Comparison of ENCODE assay signal across 9 cellular contexts in genomic region chr17:48576479-48577309, GRCh38. TPM values are rescaled to one million over a fixed set of nuclear protein-coding genes. Genes with fewer than 3 reads are reported as not detected.
DNase-seq lines count a peak whose midpoint lies in the region; ATAC-seq and TF ChIP-seq lines count a peak whose summit lies in the region.
"Had no signal": no experiment of that assay in that cellular context is flagged by ENCODE, and none has a peak within 500 bp of the region (broad histone marks: within the 10 kb centered on the region; RNA-seq: fewer than 3 reads in every experiment).

No MANE protein-coding gene starts in this region.

- DNase-seq in Caco-2 (no peak), NCI-H226 (peak; percentile 90), osteoblast (ENCODE audit: insufficient read length, low spot score, missing footprints) (no peak), foreskin fibroblast (no peak), NCI-H2196 (lab: John Stamatoyannopoulos, UW; ENCODE audit: unreplicated experiment) (no peak), GM19240 (ENCODE audit: insufficient read length, low spot score) (no peak)
- no peak for DNase-seq in effector memory CD8-positive, alpha-beta T cell
- DNase-seq in stimulated activated CD4-positive, alpha-beta T cell treated with anti-CD3 and anti-CD28 coated beads, Interleukin-1b, Interleukin-23, amount 100 ng/mL, for 48 hours = no peak

- POLR2A ChIA-PET in Caco-2 (lab: Charles Lee) = no interaction called here

- TF ChIP-seq CTCF in Caco-2 (IDR thresholded peaks at IDR 0.05; ENCODE audit: insufficient read depth in 1 of 2, low read depth in 1 of 2, low read length in 1 of 2, severe bottlenecking in 1 of 2, unreplicated experiment in 1 of 2) (no peak), osteoblast (IDR thresholded peaks at IDR 0.05; ENCODE audit: extremely low read depth, low read depth, low read length) (no peak), foreskin fibroblast (IDR thresholded peaks at IDR 0.05; ENCODE audit: low read depth, low read length) (no peak)

- peaks cover 4% of the 10 kb centered on the region for H3K36me3 Mint-ChIP-seq in Caco-2 (ENCODE audit: insufficient read depth, unreplicated experiment)
- peaks cover 9% of the 10 kb centered on the region for H3K36me3 Mint-ChIP-seq in effector memory CD8-positive, alpha-beta T cell (ENCODE audit: insufficient read depth)

- H3K4me3 Mint-ChIP-seq in Caco-2 (ENCODE audit: unreplicated experiment) = peak overlapping the region; percentile 88
- H3K4me3 Mint-ChIP-seq in effector memory CD8-positive, alpha-beta T cell = peak overlapping the region; percentile 90 to 94

- H3K4me1 ChIP-seq in Caco-2 (peaks cover 35% of the 10 kb centered on the region), osteoblast (ENCODE audit: insufficient read depth, low read length) (no peaks in the 10 kb centered on the region)

- peak overlapping the region; percentile 67 for H3K4me2 ChIP-seq in osteoblast (ENCODE audit: insufficient read depth, low read length)

- no peak for ATAC-seq in effector memory CD8-positive, alpha-beta T cell (replicated peaks)

- intact Hi-C loops in Caco-2 (cut with micrococcal nuclease; ENCODE audit: unreplicated experiment) = no loop called here

- H3K79me2 ChIP-seq in osteoblast (ENCODE audit: insufficient read depth, low read length) = no peaks in the 10 kb centered on the region

- CTCF ChIA-PET in Caco-2 (lab: Charles Lee) = interaction anchor here (1.0 kb wide), 1 partner anchor 21 kb away, joined by 3 read pairs; no protein-coding TSS in a partner anchor

- no TSS peak for BruUV-seq in Caco-2 (replicated peaks; lab: Mats Ljungman, UMichigan)

- H3K9me3 Mint-ChIP-seq in Caco-2 (ENCODE audit: unreplicated experiment) = no peaks in the 10 kb centered on the region
- H3K9me3 Mint-ChIP-seq in effector memory CD8-positive, alpha-beta T cell = no peaks in the 10 kb centered on the region

- peaks cover 12% of the 10 kb centered on the region for H3K27me3 Mint-ChIP-seq in Caco-2 (ENCODE audit: insufficient read depth, unreplicated experiment)
- peaks cover 30 to 32% of the 10 kb centered on the region in 2 donors for H3K27me3 Mint-ChIP-seq in effector memory CD8-positive, alpha-beta T cell

- H3K27me3 ChIP-seq in Caco-2 (replicated peaks; ENCODE audit: control insufficient read depth, insufficient read depth, low read length) = peaks cover 2% of the 10 kb centered on the region; the same call in 1 of the 2 replicates
- H3K27me3 ChIP-seq in osteoblast (ENCODE audit: insufficient read depth, low read length) = peaks cover 97% of the 10 kb centered on the region

- H3K4me3 ChIP-seq in Caco-2 (ENCODE audit: low read depth, low read length) (no peak overlapping the region), osteoblast (ENCODE audit: insufficient read depth, low read length) (peak overlapping the region; percentile 54), foreskin fibroblast (ENCODE audit: low read depth in 1 of 2, low read length in 2 of 2) (no peak overlapping the region)

- H4K20me1 ChIP-seq in osteoblast (ENCODE audit: insufficient read depth, low read length) = no peaks in the 10 kb centered on the region

- no peaks in the 10 kb centered on the region for H3K9me3 ChIP-seq in Caco-2
- no peaks in the 10 kb centered on the region for H3K9me3 ChIP-seq in osteoblast (ENCODE audit: low read depth, low read length)

- no peak overlapping the region for H2AFZ ChIP-seq in osteoblast (ENCODE audit: low read length)

- no peaks in the 10 kb centered on the region for H3K36me3 ChIP-seq in Caco-2 (ENCODE audit: control insufficient read depth, insufficient read depth, low read length)
- H3K36me3 ChIP-seq in osteoblast (ENCODE audit: insufficient read depth, low read length) = no peaks in the 10 kb centered on the region

- peaks cover 25% of the 10 kb centered on the region for H3K4me1 Mint-ChIP-seq in Caco-2 (ENCODE audit: low read depth, unreplicated experiment)
- H3K4me1 Mint-ChIP-seq in effector memory CD8-positive, alpha-beta T cell (ENCODE audit: low read depth in 2 of 2) = peaks cover 10 to 20% of the 10 kb centered on the region in 2 donors

- no peak overlapping the region for H3K27ac Mint-ChIP-seq in Caco-2 (ENCODE audit: unreplicated experiment)
- H3K27ac Mint-ChIP-seq in effector memory CD8-positive, alpha-beta T cell = peak overlapping the region in 1 of 2 donors; percentile 53

- no peak overlapping the region for H3K27ac ChIP-seq in osteoblast (ENCODE audit: low read depth, low read length)

RNA-seq across cellular contexts. Expression of gene HOXB4, which starts 1.5 kb away (rescaled TPM):
- total RNA-seq in Caco-2 (2022) (3.4 and 3.9 TPM in 2 replicates), osteoblast (0.29 and 0.36 TPM in 2 replicates)
- total RNA-seq: temporal lobe had no signal

RNA-seq across cellular contexts. Expression of gene HOXB3, which starts 13.3 kb away (rescaled TPM):
- total RNA-seq in Caco-2 (2022) (7.2 and 10.1 TPM in 2 replicates), osteoblast (1.5 and 1.8 TPM in 2 replicates)
- total RNA-seq: temporal lobe had no signal

RNA-seq across cellular contexts. Expression of gene HOXB5, which starts 16.9 kb away (rescaled TPM):
- not detected in 2 replicates for total RNA-seq in Caco-2 (2022)
- total RNA-seq in osteoblast = not detected in 2 replicates
- total RNA-seq: temporal lobe had no signal

RNA-seq across cellular contexts. Expression of gene HOXB6, which starts 28.1 kb away (rescaled TPM):
- total RNA-seq in Caco-2 (2022) (1.8 and 1.9 TPM in 2 replicates), osteoblast (0.59 and 0.72 TPM in 2 replicates)
- total RNA-seq: temporal lobe had no signal

RNA-seq across cellular contexts. Expression of gene HOXB2, which starts 31.8 kb away (rescaled TPM):
- 0.65 and 1.1 TPM in 2 replicates for total RNA-seq in Caco-2 (2022)
- 2.1 and 3.3 TPM in 2 replicates for total RNA-seq in osteoblast
- total RNA-seq: temporal lobe had no signal
